In genomic region chr4:171956678-171957077, GRCh38 we compare ENCODE assay signal across 21 cellular contexts.
"Had no signal": no experiment of that assay in that cellular context is flagged by ENCODE, and none has a peak within 500 bp of the region (broad histone marks: within the 10 kb centered on the region; RNA-seq: fewer than 3 reads in every experiment).

No MANE protein-coding gene starts in this region.

- FAIRE-seq: keratinocyte had no signal

- H3K27me3 ChIP-seq: body of pancreas, colonic mucosa, tibial artery had no signal

- H3K36me3 Mint-ChIP-seq: activated naive CD8-positive, alpha-beta T cell; mesothelial cell of epicardium had no signal

- H3K4me3 Mint-ChIP-seq: activated naive CD8-positive, alpha-beta T cell; activated T-helper 1 cell treated with anti-CD3 and anti-CD28 coated beads, Interleukin-12 subunit alpha, Interleukin-12 subunit beta, Interleukin-2, Interleukin-4 antibody, amounts not matched to agents 30 ng/mL and 10 ng/mL and 1 ng/mL, durations not matched to agents 14 hours and 24 hours and 36 hours; endodermal cell; mesothelial cell of epicardium; nephron; T-helper 1 cell treated with Interleukin-12 subunit alpha and Interleukin-12 subunit beta and Interleukin-4 antibody, amounts not matched to agents 30 μg/mL and 1 μg/mL, for 36 hours had no signal

- DNase-seq: activated CD4-positive, alpha-beta T cell treated with anti-CD3 and anti-CD28 coated beads, Interleukin-2, amount 50 U/mL, for 4 hours; activated CD4-positive, CD25-positive, alpha-beta regulatory T cell treated with anti-CD3 and anti-CD28 coated beads, Interleukin-2, amount 50 U/mL, for 72 hours; body of pancreas; central memory CD4-positive, alpha-beta T cell; colonic mucosa; endodermal cell; foreskin melanocyte; glutamatergic neuron; hippocampal formation; stimulated activated CD4-positive, alpha-beta T cell treated with anti-CD3 and anti-CD28 coated beads, Interleukin-2, amount 100 ng/mL, for 24 hours; stimulated activated naive CD8-positive, alpha-beta T cell treated with anti-CD3 and anti-CD28 coated beads, Interleukin-15, Interleukin-2, amounts not matched to agents 100 U/mL and 50 U/mL, for 24 hours; substantia nigra; tibial artery had no signal

- H3K27me3 Mint-ChIP-seq: activated naive CD8-positive, alpha-beta T cell had no signal

- H3K4me1 Mint-ChIP-seq: endodermal cell, mesothelial cell of epicardium, nephron had no signal

- H3K36me3 ChIP-seq: colonic mucosa, tibial artery had no signal

- H3K27ac ChIP-seq: body of pancreas, colonic mucosa, epithelial cell of prostate, tibial artery had no signal

- H3K4me3 ChIP-seq: body of pancreas, colonic mucosa, lung, tibial artery had no signal

- H3K4me1 ChIP-seq: body of pancreas, colonic mucosa, tibial artery had no signal

- ATAC-seq: body of pancreas; stimulated activated naive CD8-positive, alpha-beta T cell treated with anti-CD3 and anti-CD28 coated beads, Interleukin-15, Interleukin-2, amounts not matched to agents 100 U/mL and 50 U/mL, for 24 hours had no signal

- H3K27ac Mint-ChIP-seq: activated naive CD8-positive, alpha-beta T cell; activated T-helper 1 cell treated with anti-CD3 and anti-CD28 coated beads, Interleukin-12 subunit alpha, Interleukin-12 subunit beta, Interleukin-2, Interleukin-4 antibody, amounts not matched to agents 30 ng/mL and 10 ng/mL and 1 ng/mL, durations not matched to agents 14 hours and 24 hours and 36 hours; endodermal cell; mesothelial cell of epicardium; nephron; T-helper 1 cell treated with Interleukin-12 subunit alpha and Interleukin-12 subunit beta and Interleukin-4 antibody, amounts not matched to agents 30 μg/mL and 1 μg/mL, for 36 hours had no signal

- H3K9me3 ChIP-seq: body of pancreas, colonic mucosa, tibial artery had no signal

- H3K9me3 Mint-ChIP-seq: activated T-helper 1 cell treated with anti-CD3 and anti-CD28 coated beads, Interleukin-12 subunit alpha, Interleukin-12 subunit beta, Interleukin-2, Interleukin-4 antibody, amounts not matched to agents 30 ng/mL and 10 ng/mL and 1 ng/mL, durations not matched to agents 14 hours and 24 hours and 36 hours; endodermal cell; nephron; T-helper 1 cell treated with Interleukin-12 subunit alpha and Interleukin-12 subunit beta and Interleukin-4 antibody, amounts not matched to agents 30 μg/mL and 1 μg/mL, for 36 hours had no signal
